ENCODE assay signal across 1 cellular context in the genomic region with DNA sequence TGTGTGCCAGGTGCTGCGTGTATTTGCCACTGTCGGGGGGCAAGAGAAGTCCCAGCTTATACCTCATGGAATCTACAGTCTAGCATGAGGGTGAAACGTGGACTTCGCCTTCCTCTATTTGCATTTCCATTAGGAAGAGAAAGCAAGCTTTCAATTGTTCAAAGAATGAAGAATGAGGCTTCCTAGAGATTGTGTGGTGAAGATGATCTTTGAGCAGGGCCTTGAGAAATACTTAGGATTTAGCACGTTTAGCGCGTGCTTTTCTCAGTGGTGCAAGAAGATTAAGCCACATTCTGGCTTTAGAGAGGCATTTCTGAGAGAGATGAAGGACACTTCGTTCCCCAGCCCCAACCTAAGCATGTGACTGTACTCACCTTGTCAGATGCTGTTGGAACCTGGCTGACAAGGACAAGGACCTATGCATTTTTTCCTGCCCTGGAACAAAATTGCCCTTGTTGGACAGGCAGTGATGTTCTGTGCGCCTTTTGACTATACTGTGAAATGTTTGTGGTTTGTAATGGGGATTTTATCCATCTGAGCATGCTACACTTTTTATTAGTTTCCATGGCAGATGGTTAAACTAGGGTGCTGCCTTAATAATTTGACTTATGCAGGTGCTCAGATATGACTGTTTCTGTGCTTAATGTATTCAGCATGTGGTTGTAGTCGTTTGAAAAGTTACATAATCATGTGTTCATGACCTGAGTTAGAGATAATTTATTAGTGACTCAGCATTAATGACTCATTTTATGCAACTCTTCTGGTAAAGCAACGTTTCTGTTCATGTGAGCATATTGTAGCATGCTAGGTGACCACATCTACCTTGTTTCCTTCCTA.
TF ChIP-seq lines count a peak whose summit lies in the region.

No MANE protein-coding gene starts in this region.

TF ChIP-seq in GM12878, 131 proteins besides CTCF, POLR2A, EP300 and RAD21 (continued from another document and continues in another):
- TF ChIP-seq BRCA1 (IDR thresholded peaks at IDR 0.05; ENCODE audit: low read depth, low read length) (no peak), RAD51 (IDR thresholded peaks at IDR 0.05) (0 out of 2 replicates have a peak, but pooled peaks have one; percentile 16), ZNF217 (IDR thresholded peaks at IDR 0.05) (no peak), CHD1 (IDR thresholded peaks at IDR 0.05; ENCODE audit: low read depth, low read length) (no peak), ATF7 (IDR thresholded peaks at IDR 0.05; ENCODE audit: low read depth) (peak; percentile 85), SMAD5 (IDR thresholded peaks at IDR 0.05; ENCODE audit: low read depth) (no peak), ETV6 (conservative IDR thresholded peaks at IDR 0.05 in 1 of 2, IDR thresholded peaks at IDR 0.05 in 1 of 2; ENCODE audit: borderline replicate concordance in 1 of 2, low read depth in 1 of 2) (peak in 1 of 2 experiments; percentile 44; a peak in 1 of 4 replicates), BACH1 (IDR thresholded peaks at IDR 0.05; ENCODE audit: borderline replicate concordance) (peak; percentile 100), ZNF384 (IDR thresholded peaks at IDR 0.05; ENCODE audit: borderline replicate concordance, low read depth, low read length) (no peak), ZNF207 (IDR thresholded peaks at IDR 0.05; ENCODE audit: borderline replicate concordance) (no peak), PAX5 (IDR thresholded peaks at IDR 0.05; ENCODE audit: borderline replicate concordance, low read depth, low read length) (0 out of 2 replicates have a peak, but pooled peaks have one; percentile 4), RBBP5 (conservative IDR thresholded peaks at IDR 0.05) (no peak), WRNIP1 (IDR thresholded peaks at IDR 0.05; ENCODE audit: borderline replicate concordance, low read depth, low read length) (no peak), POLR2AphosphoS2 (IDR thresholded peaks at IDR 0.05; ENCODE audit: low read depth, low read length) (no peak), GABPA (IDR thresholded peaks at IDR 0.05; ENCODE audit: low read depth) (no peak), HCFC1 (IDR thresholded peaks at IDR 0.05; ENCODE audit: low read length) (no peak), SUZ12 (IDR thresholded peaks at IDR 0.05; ENCODE audit: unreplicated experiment) (no peak), EED (IDR thresholded peaks at IDR 0.05; ENCODE audit: low read depth) (no peak), FOXM1 (IDR thresholded peaks at IDR 0.05; ENCODE audit: low read depth, low read length) (peak; percentile 79), SRF (IDR thresholded peaks at IDR 0.05; ENCODE audit: low read depth in 2 of 2, low read length in 2 of 2) (no peak)
- TF ChIP-seq, protein P1, sequence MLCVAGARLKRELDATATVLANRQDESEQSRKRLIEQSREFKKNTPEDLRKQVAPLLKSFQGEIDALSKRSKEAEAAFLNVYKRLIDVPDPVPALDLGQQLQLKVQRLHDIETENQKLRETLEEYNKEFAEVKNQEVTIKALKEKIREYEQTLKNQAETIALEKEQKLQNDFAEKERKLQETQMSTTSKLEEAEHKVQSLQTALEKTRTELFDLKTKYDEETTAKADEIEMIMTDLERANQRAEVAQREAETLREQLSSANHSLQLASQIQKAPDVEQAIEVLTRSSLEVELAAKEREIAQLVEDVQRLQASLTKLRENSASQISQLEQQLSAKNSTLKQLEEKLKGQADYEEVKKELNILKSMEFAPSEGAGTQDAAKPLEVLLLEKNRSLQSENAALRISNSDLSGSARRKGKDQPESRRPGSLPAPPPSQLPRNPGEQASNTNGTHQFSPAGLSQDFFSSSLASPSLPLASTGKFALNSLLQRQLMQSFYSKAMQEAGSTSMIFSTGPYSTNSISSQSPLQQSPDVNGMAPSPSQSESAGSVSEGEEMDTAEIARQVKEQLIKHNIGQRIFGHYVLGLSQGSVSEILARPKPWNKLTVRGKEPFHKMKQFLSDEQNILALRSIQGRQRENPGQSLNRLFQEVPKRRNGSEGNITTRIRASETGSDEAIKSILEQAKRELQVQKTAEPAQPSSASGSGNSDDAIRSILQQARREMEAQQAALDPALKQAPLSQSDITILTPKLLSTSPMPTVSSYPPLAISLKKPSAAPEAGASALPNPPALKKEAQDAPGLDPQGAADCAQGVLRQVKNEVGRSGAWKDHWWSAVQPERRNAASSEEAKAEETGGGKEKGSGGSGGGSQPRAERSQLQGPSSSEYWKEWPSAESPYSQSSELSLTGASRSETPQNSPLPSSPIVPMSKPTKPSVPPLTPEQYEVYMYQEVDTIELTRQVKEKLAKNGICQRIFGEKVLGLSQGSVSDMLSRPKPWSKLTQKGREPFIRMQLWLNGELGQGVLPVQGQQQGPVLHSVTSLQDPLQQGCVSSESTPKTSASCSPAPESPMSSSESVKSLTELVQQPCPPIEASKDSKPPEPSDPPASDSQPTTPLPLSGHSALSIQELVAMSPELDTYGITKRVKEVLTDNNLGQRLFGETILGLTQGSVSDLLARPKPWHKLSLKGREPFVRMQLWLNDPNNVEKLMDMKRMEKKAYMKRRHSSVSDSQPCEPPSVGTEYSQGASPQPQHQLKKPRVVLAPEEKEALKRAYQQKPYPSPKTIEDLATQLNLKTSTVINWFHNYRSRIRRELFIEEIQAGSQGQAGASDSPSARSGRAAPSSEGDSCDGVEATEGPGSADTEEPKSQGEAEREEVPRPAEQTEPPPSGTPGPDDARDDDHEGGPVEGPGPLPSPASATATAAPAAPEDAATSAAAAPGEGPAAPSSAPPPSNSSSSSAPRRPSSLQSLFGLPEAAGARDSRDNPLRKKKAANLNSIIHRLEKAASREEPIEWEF (IDR thresholded peaks at IDR 0.05; ENCODE audit: insufficient replicate concordance, low read depth, low read length) = no peak
- TF ChIP-seq, protein P2, sequence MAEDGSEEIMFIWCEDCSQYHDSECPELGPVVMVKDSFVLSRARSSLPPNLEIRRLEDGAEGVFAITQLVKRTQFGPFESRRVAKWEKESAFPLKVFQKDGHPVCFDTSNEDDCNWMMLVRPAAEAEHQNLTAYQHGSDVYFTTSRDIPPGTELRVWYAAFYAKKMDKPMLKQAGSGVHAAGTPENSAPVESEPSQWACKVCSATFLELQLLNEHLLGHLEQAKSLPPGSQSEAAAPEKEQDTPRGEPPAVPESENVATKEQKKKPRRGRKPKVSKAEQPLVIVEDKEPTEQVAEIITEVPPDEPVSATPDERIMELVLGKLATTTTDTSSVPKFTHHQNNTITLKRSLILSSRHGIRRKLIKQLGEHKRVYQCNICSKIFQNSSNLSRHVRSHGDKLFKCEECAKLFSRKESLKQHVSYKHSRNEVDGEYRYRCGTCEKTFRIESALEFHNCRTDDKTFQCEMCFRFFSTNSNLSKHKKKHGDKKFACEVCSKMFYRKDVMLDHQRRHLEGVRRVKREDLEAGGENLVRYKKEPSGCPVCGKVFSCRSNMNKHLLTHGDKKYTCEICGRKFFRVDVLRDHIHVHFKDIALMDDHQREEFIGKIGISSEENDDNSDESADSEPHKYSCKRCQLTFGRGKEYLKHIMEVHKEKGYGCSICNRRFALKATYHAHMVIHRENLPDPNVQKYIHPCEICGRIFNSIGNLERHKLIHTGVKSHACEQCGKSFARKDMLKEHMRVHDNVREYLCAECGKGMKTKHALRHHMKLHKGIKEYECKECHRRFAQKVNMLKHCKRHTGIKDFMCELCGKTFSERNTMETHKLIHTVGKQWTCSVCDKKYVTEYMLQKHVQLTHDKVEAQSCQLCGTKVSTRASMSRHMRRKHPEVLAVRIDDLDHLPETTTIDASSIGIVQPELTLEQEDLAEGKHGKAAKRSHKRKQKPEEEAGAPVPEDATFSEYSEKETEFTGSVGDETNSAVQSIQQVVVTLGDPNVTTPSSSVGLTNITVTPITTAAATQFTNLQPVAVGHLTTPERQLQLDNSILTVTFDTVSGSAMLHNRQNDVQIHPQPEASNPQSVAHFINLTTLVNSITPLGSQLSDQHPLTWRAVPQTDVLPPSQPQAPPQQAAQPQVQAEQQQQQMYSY (CRISPR knock-in tag; IDR thresholded peaks at IDR 0.05) = no peak
- TF ChIP-seq, protein P3, sequence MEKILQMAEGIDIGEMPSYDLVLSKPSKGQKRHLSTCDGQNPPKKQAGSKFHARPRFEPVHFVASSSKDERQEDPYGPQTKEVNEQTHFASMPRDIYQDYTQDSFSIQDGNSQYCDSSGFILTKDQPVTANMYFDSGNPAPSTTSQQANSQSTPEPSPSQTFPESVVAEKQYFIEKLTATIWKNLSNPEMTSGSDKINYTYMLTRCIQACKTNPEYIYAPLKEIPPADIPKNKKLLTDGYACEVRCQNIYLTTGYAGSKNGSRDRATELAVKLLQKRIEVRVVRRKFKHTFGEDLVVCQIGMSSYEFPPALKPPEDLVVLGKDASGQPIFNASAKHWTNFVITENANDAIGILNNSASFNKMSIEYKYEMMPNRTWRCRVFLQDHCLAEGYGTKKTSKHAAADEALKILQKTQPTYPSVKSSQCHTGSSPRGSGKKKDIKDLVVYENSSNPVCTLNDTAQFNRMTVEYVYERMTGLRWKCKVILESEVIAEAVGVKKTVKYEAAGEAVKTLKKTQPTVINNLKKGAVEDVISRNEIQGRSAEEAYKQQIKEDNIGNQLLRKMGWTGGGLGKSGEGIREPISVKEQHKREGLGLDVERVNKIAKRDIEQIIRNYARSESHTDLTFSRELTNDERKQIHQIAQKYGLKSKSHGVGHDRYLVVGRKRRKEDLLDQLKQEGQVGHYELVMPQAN (conservative IDR thresholded peaks at IDR 0.05) = no peak
- TF ChIP-seq, protein P4, sequence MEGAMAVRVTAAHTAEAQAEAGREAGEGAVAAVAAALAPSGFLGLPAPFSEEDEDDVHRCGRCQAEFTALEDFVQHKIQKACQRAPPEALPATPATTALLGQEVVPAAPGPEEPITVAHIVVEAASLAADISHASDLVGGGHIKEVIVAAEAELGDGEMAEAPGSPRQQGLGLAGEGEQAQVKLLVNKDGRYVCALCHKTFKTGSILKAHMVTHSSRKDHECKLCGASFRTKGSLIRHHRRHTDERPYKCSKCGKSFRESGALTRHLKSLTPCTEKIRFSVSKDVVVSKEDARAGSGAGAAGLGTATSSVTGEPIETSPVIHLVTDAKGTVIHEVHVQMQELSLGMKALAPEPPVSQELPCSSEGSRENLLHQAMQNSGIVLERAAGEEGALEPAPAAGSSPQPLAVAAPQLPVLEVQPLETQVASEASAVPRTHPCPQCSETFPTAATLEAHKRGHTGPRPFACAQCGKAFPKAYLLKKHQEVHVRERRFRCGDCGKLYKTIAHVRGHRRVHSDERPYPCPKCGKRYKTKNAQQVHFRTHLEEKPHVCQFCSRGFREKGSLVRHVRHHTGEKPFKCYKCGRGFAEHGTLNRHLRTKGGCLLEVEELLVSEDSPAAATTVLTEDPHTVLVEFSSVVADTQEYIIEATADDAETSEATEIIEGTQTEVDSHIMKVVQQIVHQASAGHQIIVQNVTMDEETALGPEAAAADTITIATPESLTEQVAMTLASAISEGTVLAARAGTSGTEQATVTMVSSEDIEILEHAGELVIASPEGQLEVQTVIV (IDR thresholded peaks at IDR 0.05; ENCODE audit: borderline replicate concordance, partially characterized antibody) = no peak
- TF ChIP-seq, protein P5, sequence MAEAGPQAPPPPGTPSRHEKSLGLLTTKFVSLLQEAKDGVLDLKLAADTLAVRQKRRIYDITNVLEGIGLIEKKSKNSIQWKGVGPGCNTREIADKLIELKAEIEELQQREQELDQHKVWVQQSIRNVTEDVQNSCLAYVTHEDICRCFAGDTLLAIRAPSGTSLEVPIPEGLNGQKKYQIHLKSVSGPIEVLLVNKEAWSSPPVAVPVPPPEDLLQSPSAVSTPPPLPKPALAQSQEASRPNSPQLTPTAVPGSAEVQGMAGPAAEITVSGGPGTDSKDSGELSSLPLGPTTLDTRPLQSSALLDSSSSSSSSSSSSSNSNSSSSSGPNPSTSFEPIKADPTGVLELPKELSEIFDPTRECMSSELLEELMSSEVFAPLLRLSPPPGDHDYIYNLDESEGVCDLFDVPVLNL (IDR thresholded peaks at IDR 0.05; ENCODE audit: low read depth, low read length) = no peak
- TF ChIP-seq, protein P6, sequence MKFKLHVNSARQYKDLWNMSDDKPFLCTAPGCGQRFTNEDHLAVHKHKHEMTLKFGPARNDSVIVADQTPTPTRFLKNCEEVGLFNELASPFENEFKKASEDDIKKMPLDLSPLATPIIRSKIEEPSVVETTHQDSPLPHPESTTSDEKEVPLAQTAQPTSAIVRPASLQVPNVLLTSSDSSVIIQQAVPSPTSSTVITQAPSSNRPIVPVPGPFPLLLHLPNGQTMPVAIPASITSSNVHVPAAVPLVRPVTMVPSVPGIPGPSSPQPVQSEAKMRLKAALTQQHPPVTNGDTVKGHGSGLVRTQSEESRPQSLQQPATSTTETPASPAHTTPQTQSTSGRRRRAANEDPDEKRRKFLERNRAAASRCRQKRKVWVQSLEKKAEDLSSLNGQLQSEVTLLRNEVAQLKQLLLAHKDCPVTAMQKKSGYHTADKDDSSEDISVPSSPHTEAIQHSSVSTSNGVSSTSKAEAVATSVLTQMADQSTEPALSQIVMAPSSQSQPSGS (IDR thresholded peaks at IDR 0.05; ENCODE audit: low read length) = peak; percentile 56; the same call in 1 of the 2 replicates
- TF ChIP-seq, protein P7, sequence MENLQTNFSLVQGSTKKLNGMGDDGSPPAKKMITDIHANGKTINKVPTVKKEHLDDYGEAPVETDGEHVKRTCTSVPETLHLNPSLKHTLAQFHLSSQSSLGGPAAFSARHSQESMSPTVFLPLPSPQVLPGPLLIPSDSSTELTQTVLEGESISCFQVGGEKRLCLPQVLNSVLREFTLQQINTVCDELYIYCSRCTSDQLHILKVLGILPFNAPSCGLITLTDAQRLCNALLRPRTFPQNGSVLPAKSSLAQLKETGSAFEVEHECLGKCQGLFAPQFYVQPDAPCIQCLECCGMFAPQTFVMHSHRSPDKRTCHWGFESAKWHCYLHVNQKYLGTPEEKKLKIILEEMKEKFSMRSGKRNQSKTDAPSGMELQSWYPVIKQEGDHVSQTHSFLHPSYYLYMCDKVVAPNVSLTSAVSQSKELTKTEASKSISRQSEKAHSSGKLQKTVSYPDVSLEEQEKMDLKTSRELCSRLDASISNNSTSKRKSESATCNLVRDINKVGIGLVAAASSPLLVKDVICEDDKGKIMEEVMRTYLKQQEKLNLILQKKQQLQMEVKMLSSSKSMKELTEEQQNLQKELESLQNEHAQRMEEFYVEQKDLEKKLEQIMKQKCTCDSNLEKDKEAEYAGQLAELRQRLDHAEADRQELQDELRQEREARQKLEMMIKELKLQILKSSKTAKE (IDR thresholded peaks at IDR 0.05; ENCODE audit: low read depth, poor library complexity, severe bottlenecking) = no peak
- TF ChIP-seq, protein P8, sequence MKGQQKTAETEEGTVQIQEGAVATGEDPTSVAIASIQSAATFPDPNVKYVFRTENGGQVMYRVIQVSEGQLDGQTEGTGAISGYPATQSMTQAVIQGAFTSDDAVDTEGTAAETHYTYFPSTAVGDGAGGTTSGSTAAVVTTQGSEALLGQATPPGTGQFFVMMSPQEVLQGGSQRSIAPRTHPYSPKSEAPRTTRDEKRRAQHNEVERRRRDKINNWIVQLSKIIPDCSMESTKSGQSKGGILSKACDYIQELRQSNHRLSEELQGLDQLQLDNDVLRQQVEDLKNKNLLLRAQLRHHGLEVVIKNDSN (IDR thresholded peaks at IDR 0.05; ENCODE audit: borderline replicate concordance, extremely low read length, insufficient read depth, low read depth, low read length) = no peak
- TF ChIP-seq, protein P9, sequence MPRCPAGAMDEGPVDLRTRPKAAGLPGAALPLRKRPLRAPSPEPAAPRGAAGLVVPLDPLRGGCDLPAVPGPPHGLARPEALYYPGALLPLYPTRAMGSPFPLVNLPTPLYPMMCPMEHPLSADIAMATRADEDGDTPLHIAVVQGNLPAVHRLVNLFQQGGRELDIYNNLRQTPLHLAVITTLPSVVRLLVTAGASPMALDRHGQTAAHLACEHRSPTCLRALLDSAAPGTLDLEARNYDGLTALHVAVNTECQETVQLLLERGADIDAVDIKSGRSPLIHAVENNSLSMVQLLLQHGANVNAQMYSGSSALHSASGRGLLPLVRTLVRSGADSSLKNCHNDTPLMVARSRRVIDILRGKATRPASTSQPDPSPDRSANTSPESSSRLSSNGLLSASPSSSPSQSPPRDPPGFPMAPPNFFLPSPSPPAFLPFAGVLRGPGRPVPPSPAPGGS (IDR thresholded peaks at IDR 0.05; ENCODE audit: borderline replicate concordance, insufficient read depth, low read depth, low read length, poor library complexity, severe bottlenecking) = no peak
